19 cellular contexts compared by ENCODE assay signal in the genomic region with DNA sequence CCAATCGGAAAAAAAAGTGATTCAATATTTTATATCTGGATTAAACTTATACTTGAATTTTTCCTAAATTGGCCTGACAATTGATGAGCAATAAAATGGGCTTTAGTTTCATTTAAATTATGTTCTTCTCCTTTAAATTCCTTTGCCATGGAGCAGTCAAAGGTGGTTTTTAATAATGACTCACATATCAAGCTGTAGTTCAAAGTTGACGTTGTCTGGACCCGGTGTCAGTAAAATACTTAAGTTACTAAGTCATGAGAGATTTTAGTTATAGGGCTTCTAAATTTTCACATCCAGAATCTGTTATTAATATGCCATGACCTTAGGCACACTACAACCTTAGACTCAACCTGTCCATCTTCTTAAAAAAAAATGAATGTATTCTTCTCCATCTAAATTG.
DNase-seq lines count a peak whose midpoint lies in the region; ATAC-seq, FAIRE-seq and TF ChIP-seq lines count a peak whose summit lies in the region.
"Had no signal": no experiment of that assay in that cellular context is flagged by ENCODE, and none has a peak within 500 bp of the region (broad histone marks: within the 10 kb centered on the region; RNA-seq: fewer than 3 reads in every experiment).

No MANE protein-coding gene starts in this region.

- no peak for TF ChIP-seq EP300 in A549 (IDR thresholded peaks at IDR 0.05)

- ATAC-seq in A549 (peak in 1 of 2 experiments; percentile 64; a peak in 3 of 6 replicates), GM19351 (IDR thresholded peaks at IDR 0.05; ENCODE audit: unreplicated experiment) (no peak), HG02678 (IDR thresholded peaks at IDR 0.05; ENCODE audit: unreplicated experiment) (no peak), GM19395 (IDR thresholded peaks at IDR 0.05; ENCODE audit: unreplicated experiment) (no peak), upper lobe of right lung (no peak)

- no peak for TF ChIP-seq POLR2A in A549 (IDR thresholded peaks at IDR 0.05; ENCODE audit: low read length)

- H3K9ac ChIP-seq in HUES48 (ENCODE audit: low read depth, low read length), result no peak overlapping the region
- H3K9ac ChIP-seq: parathyroid adenoma had no signal

- H3K27ac ChIP-seq in A549, result peak overlapping the region; percentile 74 to 87
- peak overlapping the region; percentile 78 for H3K27ac ChIP-seq in HUES48 (ENCODE audit: low read depth, low read length)
- no peak overlapping the region for H3K27ac ChIP-seq in upper lobe of right lung
- H3K27ac ChIP-seq: esophagus muscularis mucosa, HL-60, parathyroid adenoma had no signal

- TF ChIP-seq RAD21 in A549 (conservative IDR thresholded peaks at IDR 0.05 in 1 of 2, IDR thresholded peaks at IDR 0.05 in 1 of 2), result no peak

- DNase-seq in A549 (ENCODE audit: low read depth in 1 of 2, low spot score in 1 of 2), result peak in 1 of 2 experiments; percentile 43
- peak; percentile 83 for DNase-seq in astrocyte of the spinal cord (ENCODE audit: low read depth, low spot score)
- DNase-seq in upper lobe of right lung, result no peak
- DNase-seq: activated CD8-positive, alpha-beta memory T cell treated with anti-CD3 and anti-CD28 coated beads for 24 hours; activated naive CD4-positive, alpha-beta T cell; Caco-2; NCI-H2029 treated with DMSO at 0.1 percent for 48 hours; NCI-H774; SIG-M5 had no signal

- H3K9me3 ChIP-seq in A549 (no peaks in the 10 kb centered on the region), HUES48 (ENCODE audit: control insufficient read depth, insufficient read depth, low read length) (no peaks in the 10 kb centered on the region), upper lobe of right lung (no peaks in the 10 kb centered on the region)
- H3K9me3 ChIP-seq: Caco-2, esophagus muscularis mucosa, HAP-1 had no signal

- FAIRE-seq in A549 (lab: Jason Lieb, UNC) (no peak), islet of Langerhans (lab: Jason Lieb, UNC) (peak; percentile 85)
- FAIRE-seq: TTC549 had no signal

- H3K4me1 ChIP-seq in A549 (peaks cover 73% of the 10 kb centered on the region), HUES48 (ENCODE audit: control insufficient read depth, insufficient read depth, low read length) (peaks cover 40% of the 10 kb centered on the region), upper lobe of right lung (no peaks in the 10 kb centered on the region)

- H3K27me3 ChIP-seq in HUES48 (ENCODE audit: control insufficient read depth, insufficient read depth, low read length), result no peaks in the 10 kb centered on the region
- H3K27me3 ChIP-seq in upper lobe of right lung, result no peaks in the 10 kb centered on the region
- H3K27me3 ChIP-seq: esophagus muscularis mucosa had no signal

- H3K4me3 ChIP-seq in A549, result 0 out of 3 replicates have a peak overlapping the region, but pooled peaks have one; percentile 11
- H3K4me3 ChIP-seq in HUES48 (ENCODE audit: low read depth, low read length), result no peak overlapping the region
- no peak overlapping the region for H3K4me3 ChIP-seq in astrocyte of the spinal cord (ENCODE audit: low read depth, low read length)
- H3K4me3 ChIP-seq in upper lobe of right lung, result no peak overlapping the region
- H3K4me3 ChIP-seq: esophagus muscularis mucosa, HAP-1 had no signal

- H3K4me2 ChIP-seq in A549, result peak overlapping the region; percentile 93

- TF ChIP-seq CTCF in A549 (IDR thresholded peaks at IDR 0.05) (no peak), astrocyte of the spinal cord (IDR thresholded peaks at IDR 0.05; ENCODE audit: low read depth, low read length) (no peak), upper lobe of right lung (IDR thresholded peaks at IDR 0.05) (no peak)

- intact Hi-C loops in upper lobe of right lung (cut with DNase I), result no loop called here

- H3K36me3 ChIP-seq in HUES48 (ENCODE audit: control insufficient read depth, insufficient read depth, low read length) (no peaks in the 10 kb centered on the region), upper lobe of right lung (no peaks in the 10 kb centered on the region)
- H3K36me3 ChIP-seq: esophagus muscularis mucosa, HAP-1 had no signal

- WGBS in A549 (ENCODE audit: missing lambda C conversion rate), result 2% methylated on average over 3 of the region's 3 CpGs

- in situ Hi-C loops in astrocyte of the spinal cord (cut with HindIII; ENCODE audit: low sequenced_read_pairs), result no loop called here

- CTCF ChIA-PET in A549 (lab: Yijun Ruan, JAX), result interaction anchor here (0.6 kb wide), 1 partner anchor 1648 kb away, joined by 3 read pairs; no protein-coding TSS in a partner anchor

- POLR2A ChIA-PET in A549 (lab: Yijun Ruan, JAX), result interaction anchor here (1.4 kb wide), 1 partner anchor 64 kb away, joined by 3 read pairs; no protein-coding TSS in a partner anchor

TF ChIP-seq in A549, 52 proteins besides CTCF, POLR2A, EP300 and RAD21:
- TF ChIP-seq JUNB (IDR thresholded peaks at IDR 0.05), result 0 out of 2 replicates have a peak, but pooled peaks have one; percentile 2
- TF ChIP-seq CEBPB (IDR thresholded peaks at IDR 0.05), result no peak
- TF ChIP-seq FOSL2 (IDR thresholded peaks at IDR 0.05), result 0 out of 2 replicates have a peak, but pooled peaks have one; percentile 26
- peak; percentile 45 for TF ChIP-seq FOSL2 (CRISPR knock-in tag; IDR thresholded peaks at IDR 0.05)
TF ChIP-seq in A549: peak in this region for 2.
